Comparison of ENCODE assay signal across 23 cellular contexts in genomic region chr3:123499316-123499715, GRCh38. TPM values are rescaled to one million over a fixed set of nuclear protein-coding genes. Genes with fewer than 3 reads are reported as not detected.
DNase-seq lines count a peak whose midpoint lies in the region; TF ChIP-seq lines count a peak whose summit lies in the region.
"Had no signal": no experiment of that assay in that cellular context is flagged by ENCODE, and none has a peak within 500 bp of the region (broad histone marks: within the 10 kb centered on the region; RNA-seq: fewer than 3 reads in every experiment).

No MANE protein-coding gene starts in this region.

- H3K27me3 ChIP-seq in prostate gland (replicated peaks; ENCODE audit: insufficient read depth): no peaks in the 10 kb centered on the region
- H3K27me3 ChIP-seq: transverse colon had no signal

- H3K4me3 ChIP-seq in astrocyte of the cerebellum (ENCODE audit: low read depth, low read length) (no peak overlapping the region), fibroblast of the aortic adventitia (ENCODE audit: low read depth, low read length) (no peak overlapping the region), prostate gland (no peak overlapping the region)
- H3K4me3 ChIP-seq: mucosa of descending colon, smooth muscle cell, transverse colon had no signal

- WGBS in prostate gland: 77% methylated on average over 3 of the region's 3 CpGs

- TF ChIP-seq CTCF in astrocyte of the cerebellum (IDR thresholded peaks at IDR 0.05; ENCODE audit: low read depth, low read length, missing control alignments): no peak
- TF ChIP-seq CTCF in fibroblast of the aortic adventitia (IDR thresholded peaks at IDR 0.05; ENCODE audit: insufficient read depth, low read length): no peak
- no peak for TF ChIP-seq CTCF in prostate gland (IDR thresholded peaks at IDR 0.05)

- TF ChIP-seq POLR2A in prostate gland (IDR thresholded peaks at IDR 0.05): no peak

- no peak overlapping the region for H3K27ac ChIP-seq in prostate gland
- H3K27ac ChIP-seq: KMS-11, transverse colon had no signal

- in situ Hi-C loops in astrocyte of the cerebellum (cut with HindIII; ENCODE audit: low sequenced_read_pairs): no loop called here

- no peaks in the 10 kb centered on the region for H3K4me1 ChIP-seq in prostate gland (replicated peaks)

- H3K9me3 ChIP-seq in prostate gland: no peaks in the 10 kb centered on the region
- H3K9me3 ChIP-seq: mucosa of descending colon, transverse colon had no signal

- DNase-seq in GM04503 (ENCODE audit: low read depth) (peak; percentile 38), astrocyte of the cerebellum (ENCODE audit: low read depth) (peak; percentile 32), fibroblast of the aortic adventitia (ENCODE audit: low read depth) (peak; percentile 67), Kasumi-1 (lab: John Stamatoyannopoulos, UW) (no peak), kidney glomerular epithelial cell (lab: John Stamatoyannopoulos, UW) (no peak), ecto neural progenitor cell (ENCODE audit: low spot score) (no peak), prostate gland (ENCODE audit: low spot score) (no peak)
- DNase-seq: activated CD4-positive, alpha-beta T cell treated with anti-CD3 and anti-CD28 coated beads for 48 hours; activated naive CD8-positive, alpha-beta T cell treated with anti-CD3 and anti-CD28 coated beads for 36 hours; dermis blood vessel endothelial cell; mucosa of descending colon; NCI-H1105; NCI-H2107; NK-92 treated with Interleukin-12 subunit alpha and Interleukin-12 subunit beta, amount 100 ng/mL, for 24 hours; stimulated activated CD4-positive, alpha-beta T cell treated with anti-CD3 and anti-CD28 coated beads, Interleukin-4, amount 100 ng/mL, for 1 hour; stimulated activated naive CD8-positive, alpha-beta T cell treated with anti-CD3 and anti-CD28 coated beads, Interleukin-15, Interleukin-2, amounts not matched to agents 100 U/mL and 50 U/mL, for 24 hours; transverse colon had no signal

- intact Hi-C loops in prostate gland (cut with DNase I): no loop called here

- H3K36me3 ChIP-seq in prostate gland: no peaks in the 10 kb centered on the region

RNA-seq across cellular contexts. Expression of gene ADCY5, which starts 50.4 kb away (rescaled TPM):
- total RNA-seq in fibroblast of the aortic adventitia (ENCODE audit: low replicate concordance): under 0.01 and 0.41 TPM in 2 replicates
- total RNA-seq in prostate gland: 10 to 100 TPM; 12.9 to 69.6 TPM
- total RNA-seq: activated naive CD8-positive, alpha-beta T cell treated with anti-CD3 and anti-CD28 coated beads for 36 hours; bronchial epithelial cell; glomerular endothelial cell; NCI-H460; T-helper 1 cell treated with Interleukin-12 subunit alpha and Interleukin-12 subunit beta and Interleukin-4 antibody, amounts not matched to agents 30 ng/mL and 1 ng/mL, for 36 hours had no signal

Comparison
In these comparisons a context has a peak if more than half of its experiments do, and no peak if none do; other contexts are left out.
1. DNase-seq: peak in GM04503 (single experiment), astrocyte of the cerebellum (single experiment) and fibroblast of the aortic adventitia (single experiment); none in Kasumi-1 (0 of 2), kidney glomerular epithelial cell (single experiment), ecto neural progenitor cell (single experiment) and prostate gland (single experiment).